In genomic region chr12:108797677-108798076, GRCh38 we compare ENCODE assay signal across 15 cellular contexts.
"Had no signal": no experiment of that assay in that cellular context is flagged by ENCODE, and none has a peak within 500 bp of the region (broad histone marks: within the 10 kb centered on the region; RNA-seq: fewer than 3 reads in every experiment).

No MANE protein-coding gene starts in this region.

- H3K4me3 Mint-ChIP-seq: activated CD4-positive, alpha-beta T cell treated with anti-CD3 and anti-CD28 coated beads, Interleukin-2, amount 10 ng/mL, durations not matched to agents 24 days and 14 days; activated CD8-positive, alpha-beta T cell treated with anti-CD3 and anti-CD28 coated beads, Interleukin-2, amount 10 ng/mL, durations not matched to agents 7 days and 5 days; activated naive CD8-positive, alpha-beta T cell treated with anti-CD3 and anti-CD28 coated beads for 36 hours; activated T-cell treated with anti-CD3 and anti-CD28 coated beads, Interleukin-2, amount 50 U/mL, for 72 hours; neural progenitor cell; stimulated activated memory B cell treated with anti-CD40 and anti-IgM and Interleukin-4, amounts not matched to agents 10 μg/mL and 1 μg/mL and 100 μg/mL, for 72 hours had no signal

- H3K4me1 ChIP-seq: pancreas had no signal

- H3K9me3 Mint-ChIP-seq: activated CD4-positive, alpha-beta T cell treated with anti-CD3 and anti-CD28 coated beads, Interleukin-2, amount 10 ng/mL, durations not matched to agents 24 days and 14 days; activated naive CD8-positive, alpha-beta T cell treated with anti-CD3 and anti-CD28 coated beads for 36 hours; activated T-cell treated with anti-CD3 and anti-CD28 coated beads, Interleukin-2, amount 50 U/mL, for 72 hours; stimulated activated memory B cell treated with anti-CD40 and anti-IgM and Interleukin-4, amounts not matched to agents 10 μg/mL and 1 μg/mL and 100 μg/mL, for 72 hours had no signal

- H3K27ac Mint-ChIP-seq: activated CD4-positive, alpha-beta T cell treated with anti-CD3 and anti-CD28 coated beads, Interleukin-2, amount 10 ng/mL, durations not matched to agents 24 days and 14 days; activated CD8-positive, alpha-beta T cell treated with anti-CD3 and anti-CD28 coated beads, Interleukin-2, amount 10 ng/mL, durations not matched to agents 7 days and 5 days; activated naive CD8-positive, alpha-beta T cell treated with anti-CD3 and anti-CD28 coated beads for 36 hours; activated T-cell treated with anti-CD3 and anti-CD28 coated beads, Interleukin-2, amount 50 U/mL, for 72 hours; neural progenitor cell; stimulated activated memory B cell treated with anti-CD40 and anti-IgM and Interleukin-4, amounts not matched to agents 10 μg/mL and 1 μg/mL and 100 μg/mL, for 72 hours had no signal

- H3K27me3 Mint-ChIP-seq: activated CD4-positive, alpha-beta T cell treated with anti-CD3 and anti-CD28 coated beads, Interleukin-2, amount 10 ng/mL, durations not matched to agents 24 days and 14 days; activated naive CD8-positive, alpha-beta T cell treated with anti-CD3 and anti-CD28 coated beads for 36 hours; stimulated activated memory B cell treated with anti-CD40 and anti-IgM and Interleukin-4, amounts not matched to agents 10 μg/mL and 1 μg/mL and 100 μg/mL, for 72 hours had no signal

- H2AFZ ChIP-seq: neural progenitor cell had no signal

- H3K9ac ChIP-seq: neural progenitor cell had no signal

- H3K4me2 ChIP-seq: neural progenitor cell had no signal

- H3K9me3 ChIP-seq: pancreas, tibial nerve had no signal

- H3K27me3 ChIP-seq: neural progenitor cell, pancreas, tibial nerve had no signal

- H3K27ac ChIP-seq: neural progenitor cell, pancreas had no signal

- H3K4me3 ChIP-seq: neural progenitor cell, pancreas, tibial nerve had no signal

- ATAC-seq: activated CD8-positive, alpha-beta T cell treated with anti-CD3 and anti-CD28 coated beads, Interleukin-2, amount 10 ng/mL, durations not matched to agents 7 days and 5 days; activated T-cell treated with anti-CD3 and anti-CD28 coated beads, Interleukin-2, amount 50 U/mL, for 72 hours; pancreas; stimulated activated memory B cell treated with anti-CD40 and anti-IgM and Interleukin-4, amounts not matched to agents 10 μg/mL and 1 μg/mL and 100 μg/mL, for 72 hours had no signal

- H3K4me1 Mint-ChIP-seq: activated naive CD8-positive, alpha-beta T cell treated with anti-CD3 and anti-CD28 coated beads for 36 hours had no signal

- DNase-seq: activated CD4-positive, alpha-beta T cell treated with anti-CD3 and anti-CD28 coated beads, Interleukin-2, amount 10 ng/mL, durations not matched to agents 24 days and 14 days; activated CD4-positive, CD25-positive, alpha-beta regulatory T cell; activated CD8-positive, alpha-beta memory T cell treated with anti-CD3 and anti-CD28 coated beads, Interleukin-2, amount 50 U/mL, for 4 hours; activated CD8-positive, alpha-beta T cell treated with anti-CD3 and anti-CD28 coated beads, Interleukin-2, amount 10 ng/mL, durations not matched to agents 7 days and 5 days; activated naive CD8-positive, alpha-beta T cell treated with anti-CD3 and anti-CD28 coated beads for 36 hours; activated T-cell treated with anti-CD3 and anti-CD28 coated beads, Interleukin-2, amount 50 U/mL, for 72 hours; dermis blood vessel endothelial cell; erythroblast; glutamatergic neuron; stimulated activated CD4-positive, alpha-beta T cell treated with anti-CD3 and anti-CD28 coated beads, Interleukin-12 subunit alpha, Interleukin-12 subunit beta, amount 100 ng/mL, for 4 hours; SW 1271 had no signal
